In the genomic region with DNA sequence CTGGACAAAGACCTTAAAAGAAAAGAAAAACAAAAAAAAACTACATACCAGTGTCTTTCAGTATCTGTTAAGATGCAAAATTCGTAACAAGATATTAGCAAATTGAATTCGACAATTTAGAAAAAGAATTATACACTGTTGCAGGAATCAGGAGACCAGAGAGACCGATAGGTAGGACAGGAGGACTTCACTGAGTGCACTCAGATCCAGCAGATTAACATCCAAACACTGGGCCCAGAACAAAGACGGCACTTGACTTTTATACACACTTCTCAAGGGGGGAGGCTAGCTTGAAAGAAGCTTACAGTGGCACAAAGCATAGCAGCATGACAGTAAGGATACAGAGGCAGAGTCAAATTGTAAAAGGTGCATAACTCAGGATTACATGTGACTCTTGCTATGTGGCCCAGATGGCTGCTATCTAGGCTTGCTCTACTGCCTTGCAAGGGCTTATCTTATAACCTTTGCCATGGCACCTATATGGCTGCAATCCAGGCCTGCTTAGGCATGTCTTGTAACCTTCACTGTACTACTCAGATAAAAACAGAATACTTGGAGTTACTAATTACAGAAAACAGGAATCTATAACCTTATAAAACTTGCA, we compare ENCODE assay signal across 24 cellular contexts.
DNase-seq lines count a peak whose midpoint lies in the region; ATAC-seq, FAIRE-seq and TF ChIP-seq lines count a peak whose summit lies in the region.
"Had no signal": no experiment of that assay in that cellular context is flagged by ENCODE, and none has a peak within 500 bp of the region (broad histone marks: within the 10 kb centered on the region; RNA-seq: fewer than 3 reads in every experiment).

No MANE protein-coding gene starts in this region.

- in situ Hi-C loops in KBM-7 (cut with MboI; ENCODE audit: low pct_unique_long_range_greater_than_20kb, low sequenced_read_pairs) = no loop called here
- in situ Hi-C loops in K562 (cut with MboI) = no loop called here

- no peak for FAIRE-seq in K562 (lab: Jason Lieb, UNC)
- FAIRE-seq: G401.6, GM12892, GM18507 had no signal

- CTCF ChIA-PET in HEK293 (lab: Yijun Ruan, JAX) (no interaction called here), K562 (lab: Yijun Ruan, JAX; ENCODE audit: low intra/inter-chr PET ratio) (no interaction called here)

- TF ChIP-seq RAD21 in K562 (CRISPR knock-in tag; conservative IDR thresholded peaks at IDR 0.05 in 1 of 2, IDR thresholded peaks at IDR 0.05 in 1 of 2) = no peak

- BruUV-seq in K562 (replicated peaks; lab: Mats Ljungman, UMichigan) = no TSS peak

- no peaks in the 10 kb centered on the region for H3K36me3 ChIP-seq in HEK293 (ENCODE audit: control insufficient read depth in 2 of 2, insufficient read depth in 1 of 2, low read length in 2 of 2)
- H3K36me3 ChIP-seq in K562 (ENCODE audit: control insufficient read depth, insufficient read depth, low read length) = no peaks in the 10 kb centered on the region
- no peaks in the 10 kb centered on the region for H3K36me3 ChIP-seq in mesendoderm (ENCODE audit: control insufficient read depth, insufficient read depth, low read length)
- H3K36me3 ChIP-seq: BLaER1, Peyer's patch, SJSA1 had no signal

- H3K9me1 ChIP-seq in K562 (ENCODE audit: control insufficient read depth, insufficient read depth, low read length) = no peaks in the 10 kb centered on the region

- no peak for TF ChIP-seq EP300 in K562 (IDR thresholded peaks at IDR 0.05; ENCODE audit: low read length)

- H3K27ac ChIP-seq in HEK293 (ENCODE audit: extremely low read depth, low read depth, low read length) = no peak overlapping the region
- H3K27ac ChIP-seq in K562 (ENCODE audit: extremely low read depth, low read depth, low read length) = no peak overlapping the region
- no peak overlapping the region for H3K27ac ChIP-seq in mesendoderm (ENCODE audit: low read depth, low read length)
- H3K27ac ChIP-seq: BLaER1, Peyer's patch, SJSA1 had no signal

- TF ChIP-seq CTCF in HEK293 (tag by site-specific recombination; IDR thresholded peaks at IDR 0.05) (no peak), K562 (IDR thresholded peaks at IDR 0.05 in 2 of 3, conservative IDR thresholded peaks at IDR 0.05 in 1 of 3; ENCODE audit: insufficient read depth in 2 of 3, low read depth in 1 of 3, low read length in 3 of 3) (no peak)

- POLR2A ChIA-PET in HEK293 (lab: Yijun Ruan, JAX) (no interaction called here), K562 (lab: Yijun Ruan, JAX) (no interaction called here)

- ATAC-seq in K562 (no peak), GM21576 (IDR thresholded peaks at IDR 0.05; ENCODE audit: unreplicated experiment) (no peak)

- DNase-seq in KBM-7 = peak; percentile 8
- DNase-seq in K562 (ENCODE audit: extremely low read depth in 1 of 4, low spot score in 3 of 4) = peak in 1 of 4 experiments; percentile 3
- DNase-seq in mesendoderm = peak; percentile 27
- no peak for DNase-seq in NCI-H510A treated with DMSO at 0.1 percent for 48 hours (lab: John Stamatoyannopoulos, UW)
- no peak for DNase-seq in SKM-1 treated with dmso at 0.1 percent for 144 hours (lab: John Stamatoyannopoulos, UW; ENCODE audit: unreplicated experiment)
- DNase-seq: ACHN; CD4-positive, alpha-beta T cell; COR-L47; H9; MV-4-11; NCI-H1417 treated with DMSO at 0.1 percent for 48 hours; NCI-H187; NCI-H2227 treated with DMSO at 0.1 percent for 48 hours; NCI-H524; NCI-H774; NK-92 treated with Interleukin-12 subunit alpha and Interleukin-12 subunit beta, amount 100 ng/mL, for 24 hours; Peyer's patch had no signal

- H3K4ac ChIP-seq in mesendoderm (ENCODE audit: low read depth, low read length) = no peak overlapping the region

- no peaks in the 10 kb centered on the region for H3K27me3 ChIP-seq in K562 (ENCODE audit: control insufficient read depth in 2 of 2, insufficient read depth in 2 of 2, low read length in 2 of 2)
- no peaks in the 10 kb centered on the region for H3K27me3 ChIP-seq in mesendoderm (ENCODE audit: insufficient read depth, low read length, poor library complexity)
- H3K27me3 ChIP-seq: BLaER1, Peyer's patch, SJSA1 had no signal

- no peak for TF ChIP-seq POLR2A in K562 (conservative IDR thresholded peaks at IDR 0.05)

- H3K4me1 ChIP-seq in HEK293 (ENCODE audit: control insufficient read depth, insufficient read depth, low read length) = no peaks in the 10 kb centered on the region
- no peaks in the 10 kb centered on the region for H3K4me1 ChIP-seq in K562 (replicated peaks in 1 of 2; ENCODE audit: control insufficient read depth in 2 of 2, insufficient read depth in 2 of 2, low read length in 2 of 2)
- no peaks in the 10 kb centered on the region for H3K4me1 ChIP-seq in mesendoderm (ENCODE audit: control insufficient read depth, low read depth, low read length)
- H3K4me1 ChIP-seq: BLaER1, Peyer's patch, SJSA1 had no signal

- no peak overlapping the region for H2BK15ac ChIP-seq in mesendoderm (replicated peaks; ENCODE audit: low read depth)

- no peaks in the 10 kb centered on the region for H4K20me1 ChIP-seq in K562 (replicated peaks; ENCODE audit: control insufficient read depth, insufficient read depth, low read length)
- H4K20me1 ChIP-seq: BLaER1 had no signal

- H3K79me1 ChIP-seq in mesendoderm (ENCODE audit: low read length) = no peaks in the 10 kb centered on the region

- H2AFZ ChIP-seq in K562 (ENCODE audit: low read depth, low read length) = no peak overlapping the region

- intact Hi-C loops in K562 (cut with micrococcal nuclease) = no loop called here

- no peak overlapping the region for H2BK5ac ChIP-seq in mesendoderm (ENCODE audit: low read length)

- H3K4me3 ChIP-seq in HEK293 (ENCODE audit: low read depth, low read length) = no peak overlapping the region
- H3K4me3 ChIP-seq in K562 = no peak overlapping the region
- H3K4me3 ChIP-seq in mesendoderm (ENCODE audit: low read length) = peak overlapping the region; percentile 9
- H3K4me3 ChIP-seq: BLaER1, Peyer's patch, SJSA1 had no signal

- H3K23ac ChIP-seq in mesendoderm (ENCODE audit: low read length) = no peak overlapping the region

- H3K4me2 ChIP-seq in K562 (ENCODE audit: insufficient read depth, low read length) (no peak overlapping the region), mesendoderm (ENCODE audit: low read length) (no peak overlapping the region)
- H3K4me2 ChIP-seq: BLaER1 had no signal

- H3K9ac ChIP-seq in K562 (ENCODE audit: insufficient read depth in 1 of 2, low read depth in 2 of 2, low read length in 2 of 2) = no peak overlapping the region
- H3K9ac ChIP-seq in mesendoderm (ENCODE audit: low read length) = no peak overlapping the region
- H3K9ac ChIP-seq: BLaER1 had no signal

- no peak overlapping the region for H4K8ac ChIP-seq in mesendoderm (ENCODE audit: low read depth, low read length)

- 6% methylated on average over 4 of the region's 4 CpGs for WGBS in K562 (ENCODE audit: insufficient coverage, low coverage, missing lambda C conversion rate)
- no CpG with 5 or more reads among the region's 4 CpGs for WGBS in mesendoderm (ENCODE audit: extremely low coverage, insufficient coverage, low lambda C conversion rate)

- H3K9me3 ChIP-seq in HEK293 (ENCODE audit: control insufficient read depth, insufficient read depth, low read depth, low read length) (no peaks in the 10 kb centered on the region), K562 (replicated peaks; ENCODE audit: control insufficient read depth, insufficient read depth, low read depth, low read length) (no peaks in the 10 kb centered on the region; the same call in 1 of the 2 replicates)

- no peak overlapping the region for H3K18ac ChIP-seq in mesendoderm (ENCODE audit: low read length)

- no peak overlapping the region for H2BK120ac ChIP-seq in mesendoderm (ENCODE audit: low read depth, low read length)

- no peaks in the 10 kb centered on the region for H3K79me2 ChIP-seq in K562 (ENCODE audit: control insufficient read depth, insufficient read depth, low read length)
- no peaks in the 10 kb centered on the region for H3K79me2 ChIP-seq in mesendoderm (ENCODE audit: control insufficient read depth, insufficient read depth, low read length)

- no peak overlapping the region for H3K56ac ChIP-seq in mesendoderm (ENCODE audit: low read length)

- H4K5ac ChIP-seq in mesendoderm (ENCODE audit: low read length) = no peak overlapping the region

- no peak overlapping the region for H2AK5ac ChIP-seq in mesendoderm (ENCODE audit: low read length)

TF ChIP-seq in HEK293, 187 proteins besides CTCF, POLR2A, EP300 and RAD21 (continues in another document):
- TF ChIP-seq ZNF76 (tag by site-specific recombination; IDR thresholded peaks at IDR 0.05; ENCODE audit: borderline replicate concordance, low read depth) (no peak), SETDB1 (IDR thresholded peaks at IDR 0.05; ENCODE audit: insufficient read length, low read length) (peak; percentile 91)

TF ChIP-seq in K562, 482 proteins besides CTCF, POLR2A, EP300 and RAD21:
- TF ChIP-seq CBX1 (IDR thresholded peaks at IDR 0.05; ENCODE audit: low read depth) (peak; percentile 71; the same call in 1 of the 2 replicates), ZNF224 (CRISPR knock-in tag; IDR thresholded peaks at IDR 0.05) (no peak), CBX3 (IDR thresholded peaks at IDR 0.05; ENCODE audit: borderline replicate concordance in 1 of 2, low read length in 2 of 2) (peak; percentile 60 to 91; a peak in 2 of 3 replicates), CBX5 (IDR thresholded peaks at IDR 0.05; ENCODE audit: borderline replicate concordance, low read depth) (peak; percentile 91)
- TF ChIP-seq, protein P1, sequence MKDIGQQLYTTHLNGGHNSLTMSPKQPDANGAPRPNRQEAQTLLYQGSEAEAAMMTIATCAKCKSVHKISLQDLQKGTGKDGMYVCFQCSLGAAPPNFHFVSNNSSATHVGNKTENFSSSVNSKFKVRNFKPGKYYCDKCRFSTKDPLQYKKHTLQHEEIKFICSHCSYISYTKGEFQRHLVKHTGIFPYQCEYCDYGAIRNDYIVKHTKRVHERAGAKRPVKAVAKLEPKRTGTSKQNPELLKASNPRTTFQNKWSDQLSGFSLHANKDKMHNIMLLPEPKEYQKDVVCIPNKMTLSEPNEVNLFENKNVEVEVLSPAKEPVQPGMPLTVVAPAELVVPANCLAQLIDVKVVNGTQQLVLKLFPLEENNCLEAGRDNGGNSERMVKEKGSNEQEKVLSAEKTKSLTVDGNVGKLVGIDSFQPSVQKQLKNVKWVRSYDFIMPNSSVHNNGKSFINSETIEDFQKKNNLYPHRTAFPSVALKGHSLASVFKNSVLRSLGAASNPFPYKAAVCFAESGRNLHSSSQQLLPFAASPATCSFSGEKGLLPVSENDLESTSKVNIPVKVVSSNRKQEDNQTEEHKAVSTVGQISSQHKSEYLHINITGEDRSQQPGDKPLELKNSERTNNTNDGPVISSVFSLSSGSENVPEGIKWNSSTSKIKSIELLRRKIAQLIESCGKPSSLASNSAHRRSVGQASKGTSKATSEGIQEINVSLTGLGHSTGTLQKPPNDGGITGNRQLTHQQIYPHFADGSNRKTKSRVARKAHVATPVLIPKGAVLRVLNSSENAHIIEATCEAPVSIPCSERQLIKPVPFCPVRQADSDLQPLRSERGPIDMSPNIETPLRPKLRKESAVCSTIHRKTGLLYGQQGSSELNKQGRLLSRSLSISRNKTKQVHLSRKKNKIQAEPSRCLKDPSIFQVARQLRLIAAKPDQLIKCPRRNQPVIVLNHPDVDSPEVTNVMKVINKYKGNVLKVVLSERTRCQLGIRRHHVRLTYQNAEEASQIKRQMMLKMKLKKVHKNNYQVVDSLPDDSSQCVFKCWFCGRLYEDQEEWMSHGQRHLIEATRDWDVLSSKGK (CRISPR knock-in tag; IDR thresholded peaks at IDR 0.05) = no peak

Comparison
In these comparisons a context has a peak if more than half of its experiments do, and no peak if none do; other contexts are left out.
1. DNase-seq: peak in KBM-7 (single experiment) and mesendoderm (single experiment); none in NCI-H510A treated with DMSO at 0.1 percent for 48 hours (single experiment) and SKM-1 treated with dmso at 0.1 percent for 144 hours (single experiment).